ENCODE assay signal across 16 cellular contexts in the genomic region with DNA sequence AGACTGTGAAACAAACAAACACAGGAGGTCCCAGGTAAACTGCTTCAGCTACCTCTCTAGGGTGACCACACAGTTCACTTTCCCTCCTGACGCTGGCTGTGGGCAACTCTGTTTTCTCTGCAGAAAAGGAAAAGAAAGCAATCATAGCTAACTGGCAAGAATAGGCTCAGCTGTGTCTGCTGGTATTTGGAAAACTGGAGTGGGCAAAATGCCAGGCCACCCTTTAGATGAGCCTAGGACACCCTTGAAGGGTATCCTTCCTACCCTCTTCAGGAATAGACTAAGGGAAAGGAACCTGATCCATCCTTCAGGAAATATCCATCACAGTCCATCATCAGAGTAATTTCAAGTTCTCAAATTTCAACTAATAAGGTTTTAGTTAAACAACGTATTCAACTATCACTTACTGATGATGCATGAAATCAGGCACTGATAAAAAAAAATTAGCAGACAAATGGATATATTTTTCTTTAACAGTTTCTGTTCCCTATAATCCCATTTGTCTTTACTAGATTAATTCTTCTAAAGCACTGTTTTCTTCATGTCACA.
A peak's percentile ranks its signal among the peaks of the same experiment; 100 is the strongest.
DNase-seq lines count a peak whose midpoint lies in the region; ATAC-seq, FAIRE-seq and TF ChIP-seq lines count a peak whose summit lies in the region.
"Had no signal": no experiment of that assay in that cellular context is flagged by ENCODE, and none has a peak within 500 bp of the region (broad histone marks: within the 10 kb centered on the region; RNA-seq: fewer than 3 reads in every experiment).

No MANE protein-coding gene starts in this region.

- H3K9me3 ChIP-seq in A549: no peaks in the 10 kb centered on the region
- no peaks in the 10 kb centered on the region for H3K9me3 ChIP-seq in A673 (ENCODE audit: low read depth, low read length, poor library complexity, severe bottlenecking)
- H3K9me3 ChIP-seq in fibroblast of lung (ENCODE audit: control insufficient read depth, insufficient read depth, low read depth, low read length): no peaks in the 10 kb centered on the region
- H3K9me3 ChIP-seq in tibial nerve: no peaks in the 10 kb centered on the region
- H3K9me3 ChIP-seq: ovary had no signal

- intact Hi-C loops in A673 (cut with micrococcal nuclease; ENCODE audit: unreplicated experiment): no loop called here

- H3K9ac ChIP-seq in fibroblast of lung (ENCODE audit: insufficient read depth, low read length): no peak overlapping the region

- POLR2A ChIA-PET in A549 (lab: Yijun Ruan, JAX): no interaction called here
- POLR2A ChIA-PET in A673 (lab: Charles Lee; ENCODE audit: low non-redundant PET): no interaction called here

- CTCF ChIA-PET in A549 (lab: Yijun Ruan, JAX): no interaction called here
- CTCF ChIA-PET in A673 (lab: Charles Lee): no interaction called here

- TF ChIP-seq RAD21 in A549 (conservative IDR thresholded peaks at IDR 0.05 in 1 of 2, IDR thresholded peaks at IDR 0.05 in 1 of 2): no peak

- no peak for FAIRE-seq in A549 (lab: Jason Lieb, UNC)
- FAIRE-seq: K562 had no signal

- peak overlapping the region; percentile 10 to 70; a peak in 3 of 6 replicates for H3K27ac ChIP-seq in A549
- no peak overlapping the region for H3K27ac ChIP-seq in A673 (ENCODE audit: low read depth, low read length, poor library complexity, severe bottlenecking)
- no peak overlapping the region for H3K27ac ChIP-seq in fibroblast of lung (ENCODE audit: insufficient read depth, low read length)
- H3K27ac ChIP-seq in tibial nerve: no peak overlapping the region
- H3K27ac ChIP-seq: C4-2B, HL-60, ovary had no signal

- no TSS peak for BruUV-seq in A673 (replicated peaks; lab: Mats Ljungman, UMichigan)

- peak overlapping the region; percentile 52 for H3K4me2 ChIP-seq in A549
- peak overlapping the region; percentile 42 for H3K4me2 ChIP-seq in fibroblast of lung (ENCODE audit: extremely low read depth, insufficient read depth, low read length)
- H3K4me2 ChIP-seq: smooth muscle cell had no signal

- no peak for TF ChIP-seq POLR2A in A549 (IDR thresholded peaks at IDR 0.05; ENCODE audit: low read length)
- no peak for TF ChIP-seq POLR2A in tibial nerve (IDR thresholded peaks at IDR 0.05)

- no peaks in the 10 kb centered on the region for H3K36me3 ChIP-seq in A673 (ENCODE audit: insufficient read depth, low read length, poor library complexity, severe bottlenecking)
- H3K36me3 ChIP-seq in fibroblast of lung (ENCODE audit: control insufficient read depth, insufficient read depth, low read length): no peaks in the 10 kb centered on the region
- H3K36me3 ChIP-seq in tibial nerve: no peaks in the 10 kb centered on the region
- H3K36me3 ChIP-seq: ovary had no signal

- peaks cover 69% of the 10 kb centered on the region for H3K79me2 ChIP-seq in fibroblast of lung (ENCODE audit: control insufficient read depth, insufficient read depth, low read length)

- H3K4me3 ChIP-seq in A549: no peak overlapping the region
- H3K4me3 ChIP-seq in A673 (ENCODE audit: low read depth, low read length, poor library complexity, severe bottlenecking): no peak overlapping the region
- H3K4me3 ChIP-seq in fibroblast of lung (replicated peaks in 1 of 4; ENCODE audit: control extremely low read depth in 1 of 4, insufficient read depth in 1 of 4, low read depth in 3 of 4, low read length in 4 of 4): no peak overlapping the region
- no peak overlapping the region for H3K4me3 ChIP-seq in tibial nerve
- H3K4me3 ChIP-seq: K562, ovary, smooth muscle cell had no signal

- DNase-seq in A549 (ENCODE audit: low read depth in 1 of 2, low spot score in 1 of 2): no peak
- DNase-seq in A673 (ENCODE audit: low spot score): peak; percentile 39
- DNase-seq in NCI-H2171 treated with DMSO at 0.1 percent for 48 hours (lab: John Stamatoyannopoulos, UW): peak; percentile 24
- DNase-seq in fibroblast of lung (ENCODE audit: low read depth in 2 of 2): peak in 1 of 2 donors; percentile 26
- no peak for DNase-seq in COR-L47 (lab: John Stamatoyannopoulos, UW)
- DNase-seq in tibial nerve (ENCODE audit: low spot score in 2 of 2): no peak
- DNase-seq in medulla oblongata (ENCODE audit: extremely low spot score): no peak
- no peak for DNase-seq in GF-D8 (lab: John Stamatoyannopoulos, UW)
- DNase-seq: activated CD4-positive, alpha-beta T cell treated with anti-CD3 and anti-CD28 coated beads, Interleukin-2, amount 50 U/mL, for 4 hours; amygdala; PC-3 had no signal

- peaks cover 55% of the 10 kb centered on the region for H3K4me1 ChIP-seq in A549
- peaks cover 7% of the 10 kb centered on the region for H3K4me1 ChIP-seq in A673 (ENCODE audit: insufficient read depth, low read length, poor library complexity, severe bottlenecking)
- H3K4me1 ChIP-seq in fibroblast of lung (ENCODE audit: control insufficient read depth, extremely low read depth, insufficient read depth, low read length): peaks cover 9% of the 10 kb centered on the region
- peaks cover 0 to 20% (median 5%) of the 10 kb centered on the region in 4 donors for H3K4me1 ChIP-seq in tibial nerve

- TF ChIP-seq EP300 in A549 (IDR thresholded peaks at IDR 0.05) (no peak), tibial nerve (IDR thresholded peaks at IDR 0.05) (no peak)

- no peak overlapping the region for H2AFZ ChIP-seq in fibroblast of lung (ENCODE audit: low read length)

- 82% methylated on average over 2 of the region's 2 CpGs for WGBS in A549 (ENCODE audit: missing lambda C conversion rate)
- WGBS in tibial nerve, 2 donors: 59 to 60% methylated on average over 2 of the region's 2 CpGs

- no peaks in the 10 kb centered on the region for H4K20me1 ChIP-seq in fibroblast of lung (ENCODE audit: control insufficient read depth, extremely low read depth, insufficient read depth, low read length)

- H3K27me3 ChIP-seq in A673 (replicated peaks; ENCODE audit: insufficient read depth, low read depth, low read length, poor library complexity) (no peaks in the 10 kb centered on the region), fibroblast of lung (ENCODE audit: control insufficient read depth, insufficient read depth, low read length) (no peaks in the 10 kb centered on the region), tibial nerve (no peaks in the 10 kb centered on the region)
- H3K27me3 ChIP-seq: ovary had no signal

- TF ChIP-seq CTCF in A549 (IDR thresholded peaks at IDR 0.05) (no peak), A673 (conservative IDR thresholded peaks at IDR 0.05; ENCODE audit: low read depth, low read length) (no peak), fibroblast of lung (conservative IDR thresholded peaks at IDR 0.05 in 1 of 2, IDR thresholded peaks at IDR 0.05 in 1 of 2; ENCODE audit: low read depth in 1 of 2, low read length in 2 of 2) (no peak), tibial nerve (IDR thresholded peaks at IDR 0.05) (no peak)

- ATAC-seq in A549: peak in 1 of 2 experiments; percentile 33; a peak in 2 of 6 replicates
- ATAC-seq: K562, PC-3 had no signal

TF ChIP-seq in A549, 52 proteins besides CTCF, POLR2A, EP300 and RAD21 (continues in another document):
- TF ChIP-seq, protein P1, sequence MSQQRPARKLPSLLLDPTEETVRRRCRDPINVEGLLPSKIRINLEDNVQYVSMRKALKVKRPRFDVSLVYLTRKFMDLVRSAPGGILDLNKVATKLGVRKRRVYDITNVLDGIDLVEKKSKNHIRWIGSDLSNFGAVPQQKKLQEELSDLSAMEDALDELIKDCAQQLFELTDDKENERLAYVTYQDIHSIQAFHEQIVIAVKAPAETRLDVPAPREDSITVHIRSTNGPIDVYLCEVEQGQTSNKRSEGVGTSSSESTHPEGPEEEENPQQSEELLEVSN (IDR thresholded peaks at IDR 0.05; ENCODE audit: borderline replicate concordance, low read depth): no peak
- TF ChIP-seq, protein P2, sequence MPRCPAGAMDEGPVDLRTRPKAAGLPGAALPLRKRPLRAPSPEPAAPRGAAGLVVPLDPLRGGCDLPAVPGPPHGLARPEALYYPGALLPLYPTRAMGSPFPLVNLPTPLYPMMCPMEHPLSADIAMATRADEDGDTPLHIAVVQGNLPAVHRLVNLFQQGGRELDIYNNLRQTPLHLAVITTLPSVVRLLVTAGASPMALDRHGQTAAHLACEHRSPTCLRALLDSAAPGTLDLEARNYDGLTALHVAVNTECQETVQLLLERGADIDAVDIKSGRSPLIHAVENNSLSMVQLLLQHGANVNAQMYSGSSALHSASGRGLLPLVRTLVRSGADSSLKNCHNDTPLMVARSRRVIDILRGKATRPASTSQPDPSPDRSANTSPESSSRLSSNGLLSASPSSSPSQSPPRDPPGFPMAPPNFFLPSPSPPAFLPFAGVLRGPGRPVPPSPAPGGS (IDR thresholded peaks at IDR 0.05): no peak
- TF ChIP-seq, protein P3, sequence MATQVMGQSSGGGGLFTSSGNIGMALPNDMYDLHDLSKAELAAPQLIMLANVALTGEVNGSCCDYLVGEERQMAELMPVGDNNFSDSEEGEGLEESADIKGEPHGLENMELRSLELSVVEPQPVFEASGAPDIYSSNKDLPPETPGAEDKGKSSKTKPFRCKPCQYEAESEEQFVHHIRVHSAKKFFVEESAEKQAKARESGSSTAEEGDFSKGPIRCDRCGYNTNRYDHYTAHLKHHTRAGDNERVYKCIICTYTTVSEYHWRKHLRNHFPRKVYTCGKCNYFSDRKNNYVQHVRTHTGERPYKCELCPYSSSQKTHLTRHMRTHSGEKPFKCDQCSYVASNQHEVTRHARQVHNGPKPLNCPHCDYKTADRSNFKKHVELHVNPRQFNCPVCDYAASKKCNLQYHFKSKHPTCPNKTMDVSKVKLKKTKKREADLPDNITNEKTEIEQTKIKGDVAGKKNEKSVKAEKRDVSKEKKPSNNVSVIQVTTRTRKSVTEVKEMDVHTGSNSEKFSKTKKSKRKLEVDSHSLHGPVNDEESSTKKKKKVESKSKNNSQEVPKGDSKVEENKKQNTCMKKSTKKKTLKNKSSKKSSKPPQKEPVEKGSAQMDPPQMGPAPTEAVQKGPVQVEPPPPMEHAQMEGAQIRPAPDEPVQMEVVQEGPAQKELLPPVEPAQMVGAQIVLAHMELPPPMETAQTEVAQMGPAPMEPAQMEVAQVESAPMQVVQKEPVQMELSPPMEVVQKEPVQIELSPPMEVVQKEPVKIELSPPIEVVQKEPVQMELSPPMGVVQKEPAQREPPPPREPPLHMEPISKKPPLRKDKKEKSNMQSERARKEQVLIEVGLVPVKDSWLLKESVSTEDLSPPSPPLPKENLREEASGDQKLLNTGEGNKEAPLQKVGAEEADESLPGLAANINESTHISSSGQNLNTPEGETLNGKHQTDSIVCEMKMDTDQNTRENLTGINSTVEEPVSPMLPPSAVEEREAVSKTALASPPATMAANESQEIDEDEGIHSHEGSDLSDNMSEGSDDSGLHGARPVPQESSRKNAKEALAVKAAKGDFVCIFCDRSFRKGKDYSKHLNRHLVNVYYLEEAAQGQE (IDR thresholded peaks at IDR 0.05): no peak
- TF ChIP-seq JUN (IDR thresholded peaks at IDR 0.05) (no peak), GATA3 (IDR thresholded peaks at IDR 0.05; ENCODE audit: borderline replicate concordance) (no peak), ZSCAN20 (CRISPR knock-in tag; IDR thresholded peaks at IDR 0.05) (no peak), PHF8 (IDR thresholded peaks at IDR 0.05; ENCODE audit: borderline replicate concordance, low read depth) (no peak), ZC3H11A (IDR thresholded peaks at IDR 0.05) (no peak), NFE2L2 (conservative IDR thresholded peaks at IDR 0.05; ENCODE audit: low read length) (no peak), SREBF2 (IDR thresholded peaks at IDR 0.05) (no peak), RFX5 (IDR thresholded peaks at IDR 0.05) (no peak), EHMT2 (IDR thresholded peaks at IDR 0.05; ENCODE audit: low read depth) (no peak)

Comparison
In these comparisons a context has a peak if more than half of its experiments do, and no peak if none do; other contexts are left out.
1. DNase-seq: peak in A673 (single experiment) and NCI-H2171 treated with DMSO at 0.1 percent for 48 hours (single experiment); none in A549 (0 of 2), COR-L47 (single experiment), tibial nerve (0 of 2), medulla oblongata (single experiment) and GF-D8 (single experiment).
2. H3K27ac ChIP-seq: peak in A549 (2 of 2); none in A673 (single experiment), fibroblast of lung (single experiment) and tibial nerve (0 of 4).